Comparison of ENCODE assay signal across 27 cellular contexts in the genomic region with DNA sequence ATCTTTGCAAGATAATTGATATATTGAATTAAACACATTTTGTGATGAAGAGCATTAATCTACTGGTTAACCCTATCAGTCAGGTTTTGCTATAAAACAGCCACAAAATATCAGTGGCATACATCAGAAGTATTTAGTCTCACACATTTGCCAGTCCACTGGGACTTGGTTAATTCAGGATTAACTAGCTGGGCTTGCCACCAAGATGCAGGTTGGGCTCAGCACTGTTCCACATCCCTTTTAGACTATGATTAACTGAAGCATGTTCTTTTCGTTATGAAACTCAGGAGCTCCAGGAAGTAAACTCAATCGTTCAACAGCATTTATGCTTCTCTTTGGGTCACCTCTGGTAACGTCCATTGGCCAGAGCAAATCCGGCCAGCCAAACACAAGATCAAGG.
"Had no signal": no experiment of that assay in that cellular context is flagged by ENCODE, and none has a peak within 500 bp of the region (broad histone marks: within the 10 kb centered on the region; RNA-seq: fewer than 3 reads in every experiment).

No MANE protein-coding gene starts in this region.

- DNase-seq: activated CD4-positive, alpha-beta memory T cell treated with anti-CD3 and anti-CD28 coated beads for 36 hours; activated CD4-positive, alpha-beta T cell treated with anti-CD3 and anti-CD28 coated beads for 36 hours; activated CD4-positive, alpha-beta T cell treated with anti-CD3 and anti-CD28 coated beads, Interleukin-2, amount 10 ng/mL, durations not matched to agents 24 days and 14 days; activated CD4-positive, CD25-positive, alpha-beta regulatory T cell; activated CD4-positive, CD25-positive, alpha-beta regulatory T cell treated with anti-CD3 and anti-CD28 coated beads, Interleukin-2, amount 50 U/mL, for 72 hours; activated CD8-positive, alpha-beta memory T cell treated with anti-CD3 and anti-CD28 coated beads, Interleukin-2, amount 50 U/mL, for 48 hours; activated CD8-positive, alpha-beta T cell treated with anti-CD3 and anti-CD28 coated beads, Interleukin-2, amount 10 ng/mL, durations not matched to agents 7 days and 5 days; activated gamma-delta T cell; activated naive CD4-positive, alpha-beta T cell; activated naive CD4-positive, alpha-beta T cell treated with anti-CD3 and anti-CD28 coated beads, Interleukin-2, amount 10 ng/mL, durations not matched to agents 7 days and 5 days; activated naive CD8-positive, alpha-beta T cell treated with anti-CD3 and anti-CD28 coated beads, Interleukin-2, amount 10 ng/mL, durations not matched to agents 7 days and 5 days; activated T-cell treated with anti-CD3 and anti-CD28 coated beads for 4 hours; activated T-cell treated with anti-CD3 and anti-CD28 coated beads, Interleukin-2, amount 50 U/mL, for 24 hours; activated T-cell treated with anti-CD3 and anti-CD28 coated beads, Interleukin-2, amount 50 U/mL, for 72 hours; anterior cingulate cortex; brain microvascular endothelial cell; cortex of kidney; dermis blood vessel endothelial cell; effector CD4-positive, alpha-beta T cell; effector memory CD8-positive, alpha-beta T cell; esophagus squamous epithelium; foreskin melanocyte; heart right ventricle; T-helper 2 cell had no signal

- H3K4me3 ChIP-seq: esophagus squamous epithelium, gastroesophageal sphincter, heart right ventricle had no signal

- H3K9me3 ChIP-seq: gastroesophageal sphincter had no signal

- H3K27ac ChIP-seq: brain microvascular endothelial cell, epithelial cell of prostate, esophagus squamous epithelium, gastroesophageal sphincter, heart right ventricle had no signal

- ATAC-seq: activated CD4-positive, alpha-beta T cell treated with anti-CD3 and anti-CD28 coated beads for 36 hours; activated CD8-positive, alpha-beta T cell treated with anti-CD3 and anti-CD28 coated beads, Interleukin-2, amount 10 ng/mL, durations not matched to agents 7 days and 5 days; activated naive CD4-positive, alpha-beta T cell treated with anti-CD3 and anti-CD28 coated beads, Interleukin-2, amount 50 U/mL, for 72 hours; activated T-cell treated with anti-CD3 and anti-CD28 coated beads, Interleukin-2, amount 50 U/mL, for 72 hours; effector memory CD8-positive, alpha-beta T cell; gastroesophageal sphincter; heart right ventricle had no signal

- H3K4me1 ChIP-seq: esophagus squamous epithelium, gastroesophageal sphincter, heart right ventricle had no signal

- H3K36me3 ChIP-seq: brain microvascular endothelial cell, esophagus squamous epithelium, gastroesophageal sphincter, heart right ventricle had no signal
